1 cellular context compared by ENCODE assay signal in genomic region chr1:226688056-226688748, GRCh38.
TF ChIP-seq lines count a peak whose summit lies in the region.

No MANE protein-coding gene starts in this region.

TF ChIP-seq in GM23338, 12 proteins besides CTCF, POLR2A, EP300 and RAD21 (continued from another document):
- TF ChIP-seq, protein P1, sequence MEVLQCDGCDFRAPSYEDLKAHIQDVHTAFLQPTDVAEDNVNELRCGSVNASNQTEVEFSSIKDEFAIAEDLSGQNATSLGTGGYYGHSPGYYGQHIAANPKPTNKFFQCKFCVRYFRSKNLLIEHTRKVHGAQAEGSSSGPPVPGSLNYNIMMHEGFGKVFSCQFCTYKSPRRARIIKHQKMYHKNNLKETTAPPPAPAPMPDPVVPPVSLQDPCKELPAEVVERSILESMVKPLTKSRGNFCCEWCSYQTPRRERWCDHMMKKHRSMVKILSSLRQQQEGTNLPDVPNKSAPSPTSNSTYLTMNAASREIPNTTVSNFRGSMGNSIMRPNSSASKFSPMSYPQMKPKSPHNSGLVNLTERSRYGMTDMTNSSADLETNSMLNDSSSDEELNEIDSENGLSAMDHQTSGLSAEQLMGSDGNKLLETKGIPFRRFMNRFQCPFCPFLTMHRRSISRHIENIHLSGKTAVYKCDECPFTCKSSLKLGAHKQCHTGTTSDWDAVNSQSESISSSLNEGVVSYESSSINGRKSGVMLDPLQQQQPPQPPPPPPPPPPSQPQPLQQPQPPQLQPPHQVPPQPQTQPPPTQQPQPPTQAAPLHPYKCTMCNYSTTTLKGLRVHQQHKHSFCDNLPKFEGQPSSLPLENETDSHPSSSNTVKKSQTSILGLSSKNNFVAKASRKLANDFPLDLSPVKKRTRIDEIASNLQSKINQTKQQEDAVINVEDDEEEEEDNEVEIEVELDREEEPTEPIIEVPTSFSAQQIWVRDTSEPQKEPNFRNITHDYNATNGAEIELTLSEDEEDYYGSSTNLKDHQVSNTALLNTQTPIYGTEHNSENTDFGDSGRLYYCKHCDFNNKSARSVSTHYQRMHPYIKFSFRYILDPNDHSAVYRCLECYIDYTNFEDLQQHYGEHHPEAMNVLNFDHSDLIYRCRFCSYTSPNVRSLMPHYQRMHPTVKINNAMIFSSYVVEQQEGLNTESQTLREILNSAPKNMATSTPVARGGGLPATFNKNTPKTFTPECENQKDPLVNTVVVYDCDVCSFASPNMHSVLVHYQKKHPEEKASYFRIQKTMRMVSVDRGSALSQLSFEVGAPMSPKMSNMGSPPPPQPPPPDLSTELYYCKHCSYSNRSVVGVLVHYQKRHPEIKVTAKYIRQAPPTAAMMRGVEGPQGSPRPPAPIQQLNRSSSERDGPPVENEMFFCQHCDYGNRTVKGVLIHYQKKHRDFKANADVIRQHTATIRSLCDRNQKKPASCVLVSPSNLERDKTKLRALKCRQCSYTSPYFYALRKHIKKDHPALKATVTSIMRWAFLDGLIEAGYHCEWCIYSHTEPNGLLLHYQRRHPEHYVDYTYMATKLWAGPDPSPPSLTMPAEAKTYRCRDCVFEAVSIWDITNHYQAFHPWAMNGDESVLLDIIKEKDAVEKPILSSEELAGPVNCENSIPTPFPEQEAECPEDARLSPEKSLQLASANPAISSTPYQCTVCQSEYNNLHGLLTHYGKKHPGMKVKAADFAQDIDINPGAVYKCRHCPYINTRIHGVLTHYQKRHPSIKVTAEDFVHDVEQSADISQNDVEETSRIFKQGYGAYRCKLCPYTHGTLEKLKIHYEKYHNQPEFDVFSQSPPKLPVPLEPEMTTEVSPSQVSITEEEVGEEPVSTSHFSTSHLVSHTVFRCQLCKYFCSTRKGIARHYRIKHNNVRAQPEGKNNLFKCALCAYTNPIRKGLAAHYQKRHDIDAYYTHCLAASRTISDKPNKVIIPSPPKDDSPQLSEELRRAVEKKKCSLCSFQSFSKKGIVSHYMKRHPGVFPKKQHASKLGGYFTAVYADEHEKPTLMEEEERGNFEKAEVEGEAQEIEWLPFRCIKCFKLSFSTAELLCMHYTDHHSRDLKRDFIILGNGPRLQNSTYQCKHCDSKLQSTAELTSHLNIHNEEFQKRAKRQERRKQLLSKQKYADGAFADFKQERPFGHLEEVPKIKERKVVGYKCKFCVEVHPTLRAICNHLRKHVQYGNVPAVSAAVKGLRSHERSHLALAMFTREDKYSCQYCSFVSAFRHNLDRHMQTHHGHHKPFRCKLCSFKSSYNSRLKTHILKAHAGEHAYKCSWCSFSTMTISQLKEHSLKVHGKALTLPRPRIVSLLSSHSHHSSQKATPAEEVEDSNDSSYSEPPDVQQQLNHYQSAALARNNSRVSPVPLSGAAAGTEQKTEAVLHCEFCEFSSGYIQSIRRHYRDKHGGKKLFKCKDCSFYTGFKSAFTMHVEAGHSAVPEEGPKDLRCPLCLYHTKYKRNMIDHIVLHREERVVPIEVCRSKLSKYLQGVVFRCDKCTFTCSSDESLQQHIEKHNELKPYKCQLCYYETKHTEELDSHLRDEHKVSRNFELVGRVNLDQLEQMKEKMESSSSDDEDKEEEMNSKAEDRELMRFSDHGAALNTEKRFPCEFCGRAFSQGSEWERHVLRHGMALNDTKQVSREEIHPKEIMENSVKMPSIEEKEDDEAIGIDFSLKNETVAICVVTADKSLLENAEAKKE (CRISPR knock-in tag; IDR thresholded peaks at IDR 0.05): no peak
- TF ChIP-seq JUNB (IDR thresholded peaks at IDR 0.05; ENCODE audit: unreplicated experiment) (no peak), CREB1 (CRISPR knock-in tag; IDR thresholded peaks at IDR 0.05; ENCODE audit: low read depth) (no peak), NANOG (IDR thresholded peaks at IDR 0.05; ENCODE audit: borderline replicate concordance) (no peak), POLR2AphosphoS5 (IDR thresholded peaks at IDR 0.05; ENCODE audit: low read depth) (no peak)
